In the genomic region with DNA sequence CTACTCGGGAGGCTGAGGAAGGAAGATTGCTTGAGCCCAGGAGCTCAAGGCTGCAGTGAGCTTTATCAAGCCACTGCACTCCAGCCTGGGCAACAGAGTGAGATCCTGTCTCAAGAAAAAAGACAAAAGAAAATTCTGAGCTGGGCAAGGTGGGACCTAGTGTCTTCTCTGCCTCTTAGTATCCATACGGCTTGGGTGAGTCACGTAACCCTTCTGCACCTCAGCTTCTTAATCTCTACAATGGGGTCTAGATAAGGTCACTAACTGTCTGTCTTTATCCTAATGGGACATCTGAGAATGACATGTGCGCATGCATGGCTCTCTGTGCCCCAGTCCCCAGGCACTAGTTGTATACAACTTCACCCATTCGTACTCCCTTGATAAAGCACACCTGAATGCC, we compare ENCODE assay signal across 28 cellular contexts.
"Had no signal": no experiment of that assay in that cellular context is flagged by ENCODE, and none has a peak within 500 bp of the region (broad histone marks: within the 10 kb centered on the region; RNA-seq: fewer than 3 reads in every experiment).

No MANE protein-coding gene starts in this region.

- H3K4me1 ChIP-seq: parathyroid adenoma, psoas muscle, right lobe of liver, thyroid gland, tibial nerve, upper lobe of left lung, vagina had no signal

- H3K4me3 ChIP-seq: neural progenitor cell, ovary, psoas muscle, right lobe of liver, sigmoid colon, stomach, thoracic aorta, thyroid gland, tibial nerve, upper lobe of left lung, vagina had no signal

- DNase-seq: occipital lobe; ovary; posterior cingulate gyrus; psoas muscle; right cardiac atrium; right lobe of liver; sigmoid colon; small intestine; stimulated activated CD4-positive, alpha-beta T cell treated with anti-CD3 and anti-CD28 coated beads, Interleukin-15, amount 100 ng/mL, for 24 hours; stimulated activated CD4-positive, alpha-beta T cell treated with anti-CD3 and anti-CD28 coated beads, Interleukin-2, amount 100 ng/mL, for 24 hours; stimulated activated CD4-positive, alpha-beta T cell treated with anti-CD3 and anti-CD28 coated beads, Interleukin-2, amount 100 ng/mL, for 48 hours; stimulated activated CD4-positive, alpha-beta T cell treated with anti-CD3 and anti-CD28 coated beads, Interleukin-4, amount 100 ng/mL, for 24 hours; stimulated activated naive B cell treated with anti-CD40 and anti-IgM and Interleukin-4, amounts not matched to agents 10 μg/mL and 1 μg/mL and 100 μg/mL, for 72 hours; stimulated activated naive CD4-positive, alpha-beta T cell treated with Interleukin-2 at 50 U/mL for 16 hours; stomach; thyroid gland; trophoblast cell; upper lobe of left lung had no signal

- H2AFZ ChIP-seq: neural progenitor cell, parathyroid adenoma had no signal

- H3K27me3 Mint-ChIP-seq: progenitor cell of endocrine pancreas; stimulated activated naive B cell treated with anti-CD40 and anti-IgM and Interleukin-4, amounts not matched to agents 10 μg/mL and 1 μg/mL and 100 μg/mL, for 72 hours; stimulated activated naive CD8-positive, alpha-beta T cell treated with anti-CD3 and anti-CD28 coated beads, Interleukin-15, Interleukin-2, amounts not matched to agents 100 ng/mL and 50 ng/mL, for 24 hours had no signal

- H3K9me3 ChIP-seq: psoas muscle, right lobe of liver, sigmoid colon, thoracic aorta, thyroid gland, vagina had no signal

- H3K27ac ChIP-seq: neural progenitor cell, ovary, parathyroid adenoma, psoas muscle, right lobe of liver, sigmoid colon, stomach, thoracic aorta, thyroid gland, tibial nerve, upper lobe of left lung, vagina had no signal

- H3K36me3 ChIP-seq: neural progenitor cell, ovary, right lobe of liver, sigmoid colon, stomach, thoracic aorta, thyroid gland, tibial nerve, upper lobe of left lung, vagina had no signal

- H3K79me2 ChIP-seq: parathyroid adenoma had no signal

- H3K4me3 Mint-ChIP-seq: nephron; neural progenitor cell; stimulated activated effector memory CD8-positive, alpha-beta T cell treated with anti-CD3 and anti-CD28 coated beads, Interleukin-12 subunit alpha, Interleukin-12 subunit beta, amount 100 ng/mL, for 72 hours; stimulated activated naive B cell treated with anti-CD40 and anti-IgM and Interleukin-4, amounts not matched to agents 10 μg/mL and 1 μg/mL and 100 μg/mL, for 72 hours; stimulated activated naive CD8-positive, alpha-beta T cell treated with anti-CD3 and anti-CD28 coated beads, Interleukin-15, Interleukin-2, amounts not matched to agents 100 ng/mL and 50 ng/mL, for 24 hours had no signal

- H3K9ac ChIP-seq: neural progenitor cell, parathyroid adenoma had no signal

- ATAC-seq: psoas muscle; right cardiac atrium; right lobe of liver; stimulated activated effector memory CD8-positive, alpha-beta T cell treated with anti-CD3 and anti-CD28 coated beads, Interleukin-12 subunit alpha, Interleukin-12 subunit beta, amount 100 ng/mL, for 72 hours; stimulated activated naive B cell treated with anti-CD40 and anti-IgM and Interleukin-4, amounts not matched to agents 10 μg/mL and 1 μg/mL and 100 μg/mL, for 72 hours had no signal

- H3K36me3 Mint-ChIP-seq: stimulated activated effector memory CD8-positive, alpha-beta T cell treated with anti-CD3 and anti-CD28 coated beads, Interleukin-12 subunit alpha, Interleukin-12 subunit beta, amount 100 ng/mL, for 72 hours had no signal

- H3K4me2 ChIP-seq: neural progenitor cell had no signal

- H3K27me3 ChIP-seq: neural progenitor cell, ovary, right lobe of liver, sigmoid colon, stomach, thyroid gland, tibial nerve, upper lobe of left lung, vagina had no signal

- H3K27ac Mint-ChIP-seq: nephron; neural progenitor cell; progenitor cell of endocrine pancreas; stimulated activated effector memory CD8-positive, alpha-beta T cell treated with anti-CD3 and anti-CD28 coated beads, Interleukin-12 subunit alpha, Interleukin-12 subunit beta, amount 100 ng/mL, for 72 hours; stimulated activated naive B cell treated with anti-CD40 and anti-IgM and Interleukin-4, amounts not matched to agents 10 μg/mL and 1 μg/mL and 100 μg/mL, for 72 hours; stimulated activated naive CD8-positive, alpha-beta T cell treated with anti-CD3 and anti-CD28 coated beads, Interleukin-15, Interleukin-2, amounts not matched to agents 100 ng/mL and 50 ng/mL, for 24 hours had no signal

- FAIRE-seq: small intestine, urothelium cell line had no signal
